In the genomic region with DNA sequence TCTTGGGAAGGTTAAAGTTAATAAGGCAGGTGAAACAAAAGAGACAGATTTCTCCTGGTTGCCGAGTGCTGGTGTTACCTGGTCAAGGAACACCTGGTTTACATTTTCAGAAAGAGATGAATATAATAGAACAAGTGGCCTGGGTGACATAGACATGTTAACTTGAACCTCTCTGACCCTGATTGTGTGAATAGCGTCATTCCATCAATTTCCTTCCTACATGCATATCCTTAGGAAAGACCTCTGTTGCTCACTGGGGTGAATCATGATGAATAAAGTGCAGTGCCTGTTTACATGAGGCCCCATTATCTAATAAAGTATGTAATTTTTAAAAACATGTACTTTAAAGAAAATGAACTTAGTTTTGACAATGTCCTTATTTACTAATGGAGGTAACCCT, we compare ENCODE assay signal across 2 cellular contexts.
TF ChIP-seq lines count a peak whose summit lies in the region.

No MANE protein-coding gene starts in this region.

TF ChIP-seq in GM23338, 12 proteins besides CTCF, POLR2A, EP300 and RAD21 (continued from another document):
- TF ChIP-seq, protein P1, sequence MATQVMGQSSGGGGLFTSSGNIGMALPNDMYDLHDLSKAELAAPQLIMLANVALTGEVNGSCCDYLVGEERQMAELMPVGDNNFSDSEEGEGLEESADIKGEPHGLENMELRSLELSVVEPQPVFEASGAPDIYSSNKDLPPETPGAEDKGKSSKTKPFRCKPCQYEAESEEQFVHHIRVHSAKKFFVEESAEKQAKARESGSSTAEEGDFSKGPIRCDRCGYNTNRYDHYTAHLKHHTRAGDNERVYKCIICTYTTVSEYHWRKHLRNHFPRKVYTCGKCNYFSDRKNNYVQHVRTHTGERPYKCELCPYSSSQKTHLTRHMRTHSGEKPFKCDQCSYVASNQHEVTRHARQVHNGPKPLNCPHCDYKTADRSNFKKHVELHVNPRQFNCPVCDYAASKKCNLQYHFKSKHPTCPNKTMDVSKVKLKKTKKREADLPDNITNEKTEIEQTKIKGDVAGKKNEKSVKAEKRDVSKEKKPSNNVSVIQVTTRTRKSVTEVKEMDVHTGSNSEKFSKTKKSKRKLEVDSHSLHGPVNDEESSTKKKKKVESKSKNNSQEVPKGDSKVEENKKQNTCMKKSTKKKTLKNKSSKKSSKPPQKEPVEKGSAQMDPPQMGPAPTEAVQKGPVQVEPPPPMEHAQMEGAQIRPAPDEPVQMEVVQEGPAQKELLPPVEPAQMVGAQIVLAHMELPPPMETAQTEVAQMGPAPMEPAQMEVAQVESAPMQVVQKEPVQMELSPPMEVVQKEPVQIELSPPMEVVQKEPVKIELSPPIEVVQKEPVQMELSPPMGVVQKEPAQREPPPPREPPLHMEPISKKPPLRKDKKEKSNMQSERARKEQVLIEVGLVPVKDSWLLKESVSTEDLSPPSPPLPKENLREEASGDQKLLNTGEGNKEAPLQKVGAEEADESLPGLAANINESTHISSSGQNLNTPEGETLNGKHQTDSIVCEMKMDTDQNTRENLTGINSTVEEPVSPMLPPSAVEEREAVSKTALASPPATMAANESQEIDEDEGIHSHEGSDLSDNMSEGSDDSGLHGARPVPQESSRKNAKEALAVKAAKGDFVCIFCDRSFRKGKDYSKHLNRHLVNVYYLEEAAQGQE (IDR thresholded peaks at IDR 0.05; ENCODE audit: unreplicated experiment) = no peak
- TF ChIP-seq CREB1 (CRISPR knock-in tag; IDR thresholded peaks at IDR 0.05; ENCODE audit: low read depth) = no peak
- TF ChIP-seq EZH2phosphoT487 (IDR thresholded peaks at IDR 0.05; ENCODE audit: unreplicated experiment) = no peak
TF ChIP-seq in GM23338: peak in this region for 0.

TF ChIP-seq in SK-N-SH treated with all-trans-retinoic acid at 6 μM for 48 hours, 23 proteins besides CTCF, POLR2A, EP300 and RAD21 (continued from another document):
- TF ChIP-seq, protein P2, sequence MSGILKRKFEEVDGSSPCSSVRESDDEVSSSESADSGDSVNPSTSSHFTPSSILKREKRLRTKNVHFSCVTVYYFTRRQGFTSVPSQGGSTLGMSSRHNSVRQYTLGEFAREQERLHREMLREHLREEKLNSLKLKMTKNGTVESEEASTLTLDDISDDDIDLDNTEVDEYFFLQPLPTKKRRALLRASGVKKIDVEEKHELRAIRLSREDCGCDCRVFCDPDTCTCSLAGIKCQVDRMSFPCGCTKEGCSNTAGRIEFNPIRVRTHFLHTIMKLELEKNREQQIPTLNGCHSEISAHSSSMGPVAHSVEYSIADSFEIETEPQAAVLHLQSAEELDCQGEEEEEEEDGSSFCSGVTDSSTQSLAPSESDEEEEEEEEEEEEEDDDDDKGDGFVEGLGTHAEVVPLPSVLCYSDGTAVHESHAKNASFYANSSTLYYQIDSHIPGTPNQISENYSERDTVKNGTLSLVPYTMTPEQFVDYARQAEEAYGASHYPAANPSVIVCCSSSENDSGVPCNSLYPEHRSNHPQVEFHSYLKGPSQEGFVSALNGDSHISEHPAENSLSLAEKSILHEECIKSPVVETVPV (CRISPR knock-in tag; IDR thresholded peaks at IDR 0.05) = no peak
- no peak for TF ChIP-seq ZNF70 (CRISPR knock-in tag; IDR thresholded peaks at IDR 0.05)
- TF ChIP-seq, protein P3, sequence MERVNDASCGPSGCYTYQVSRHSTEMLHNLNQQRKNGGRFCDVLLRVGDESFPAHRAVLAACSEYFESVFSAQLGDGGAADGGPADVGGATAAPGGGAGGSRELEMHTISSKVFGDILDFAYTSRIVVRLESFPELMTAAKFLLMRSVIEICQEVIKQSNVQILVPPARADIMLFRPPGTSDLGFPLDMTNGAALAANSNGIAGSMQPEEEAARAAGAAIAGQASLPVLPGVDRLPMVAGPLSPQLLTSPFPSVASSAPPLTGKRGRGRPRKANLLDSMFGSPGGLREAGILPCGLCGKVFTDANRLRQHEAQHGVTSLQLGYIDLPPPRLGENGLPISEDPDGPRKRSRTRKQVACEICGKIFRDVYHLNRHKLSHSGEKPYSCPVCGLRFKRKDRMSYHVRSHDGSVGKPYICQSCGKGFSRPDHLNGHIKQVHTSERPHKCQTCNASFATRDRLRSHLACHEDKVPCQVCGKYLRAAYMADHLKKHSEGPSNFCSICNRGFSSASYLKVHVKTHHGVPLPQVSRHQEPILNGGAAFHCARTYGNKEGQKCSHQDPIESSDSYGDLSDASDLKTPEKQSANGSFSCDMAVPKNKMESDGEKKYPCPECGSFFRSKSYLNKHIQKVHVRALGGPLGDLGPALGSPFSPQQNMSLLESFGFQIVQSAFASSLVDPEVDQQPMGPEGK (CRISPR knock-in tag; IDR thresholded peaks at IDR 0.05; ENCODE audit: borderline replicate concordance) = no peak
